In genomic region chr19:13747098-13747453, GRCh38 we compare ENCODE assay signal across 1 cellular context.
TF ChIP-seq lines count a peak whose summit lies in the region.

No MANE protein-coding gene starts in this region.

TF ChIP-seq in GM12878, 131 proteins besides CTCF, POLR2A, EP300 and RAD21:
- TF ChIP-seq PBX3 (IDR thresholded peaks at IDR 0.05; ENCODE audit: insufficient replicate concordance, low read depth, low read length), result no peak
